In genomic region chr16:2429037-2429770, GRCh38 we compare ENCODE assay signal across 8 cellular contexts. TPM values are rescaled to one million over a fixed set of nuclear protein-coding genes. Genes with fewer than 3 reads are reported as not detected.
A peak's percentile ranks its signal among the peaks of the same experiment; 100 is the strongest.
DNase-seq lines count a peak whose midpoint lies in the region; ATAC-seq and TF ChIP-seq lines count a peak whose summit lies in the region.

Gene CCNF (plus strand): TSS chr16:2429447. CDS start chr16:2429482, 35 bp downstream.

- peak within 1 kb of the TSS; percentile 52; the same call in 1 of the 2 replicates for H2BK120ac ChIP-seq in IMR-90 (ENCODE audit: low read depth, low read length)

- POLR2A ChIA-PET in IMR-90 (lab: Charles Lee; ENCODE audit: unreplicated experiment), result interaction anchor here (0.7 kb wide), 1 partner anchor 30 kb away, joined by 3 read pairs; no protein-coding TSS in a partner anchor
- POLR2A ChIA-PET in OCI-LY7 (lab: Charles Lee), result interaction anchor here (0.7 kb wide), 1 partner anchor 39 kb away, joined by 3 read pairs; no protein-coding TSS in a partner anchor

- H4K91ac ChIP-seq in IMR-90 (ENCODE audit: insufficient read depth, low read depth, low read length), result peak within 1 kb of the TSS; percentile 89

- H4K8ac ChIP-seq in IMR-90 (ENCODE audit: low read depth in 2 of 2, low read length in 2 of 2), result peak within 1 kb of the TSS; percentile 79 to 93

- no TSS peak for BruUV-seq in IMR-90 (replicated peaks; lab: Mats Ljungman, UMichigan)
- no TSS peak for BruUV-seq in OCI-LY7 (replicated peaks; lab: Mats Ljungman, UMichigan)

- peak within 1 kb of the TSS; percentile 69 for H2BK5ac ChIP-seq in IMR-90 (ENCODE audit: low read depth, low read length, poor library complexity, severe bottlenecking)

- WGBS in IMR-90 (ENCODE audit: extremely low coverage in 2 of 2, insufficient read length in 1 of 2), 2 experiments, result 1% methylated on average over 54 of the region's 102 CpGs; no CpG with 5 or more reads in 1 of the 2 experiments

- H3K36me3 ChIP-seq in IMR-90 (ENCODE audit: control insufficient read depth, insufficient read depth, low read length) (peaks cover 6% of the 10 kb centered on the region), OCI-LY7 (ENCODE audit: insufficient read depth, low read length) (peaks cover 37% of the 10 kb centered on the region)

- H3K9me2 ChIP-seq in OCI-LY7 (ENCODE audit: insufficient read depth, low read length), result no peaks in the 10 kb centered on the region

- H3K4me1 ChIP-seq in IMR-90 (ENCODE audit: control insufficient read depth, insufficient read depth, low read length) (peaks cover 4% of the 10 kb centered on the region), OCI-LY7 (ENCODE audit: insufficient read depth, low read length, poor library complexity, severe bottlenecking) (peaks cover 26% of the 10 kb centered on the region)

- peak within 1 kb of the TSS; percentile 60 for H3K27ac ChIP-seq in IMR-90 (ENCODE audit: insufficient read depth, low read length)
- peak within 1 kb of the TSS; percentile 60 for H3K27ac ChIP-seq in OCI-LY7 (ENCODE audit: low read depth, low read length, poor library complexity, severe bottlenecking)

- peak within 1 kb of the TSS; percentile 76 for H3K56ac ChIP-seq in IMR-90 (ENCODE audit: extremely low read depth, insufficient read depth, low read length)

- peak within 1 kb of the TSS; percentile 97 for H3K14ac ChIP-seq in IMR-90 (replicated peaks; ENCODE audit: low read depth, low read length)

- H3K4ac ChIP-seq in IMR-90 (ENCODE audit: low read depth, low read length), result peak within 1 kb of the TSS; percentile 86

- peak within 1 kb of the TSS; percentile 54; the same call in 1 of the 3 replicates for H2BK15ac ChIP-seq in IMR-90 (ENCODE audit: low read depth, low read length)

- no peak within 1 kb of the TSS for H4K5ac ChIP-seq in IMR-90 (ENCODE audit: low read depth, low read length)

- CTCF ChIA-PET in IMR-90 (lab: Yijun Ruan, JAX) (no interaction called here), OCI-LY7 (lab: Charles Lee; ENCODE audit: unreplicated experiment) (interaction anchor here (1.8 kb wide), 1 partner anchor 11 kb away, joined by 7 read pairs; no protein-coding TSS in a partner anchor)

- peak within 1 kb of the TSS; percentile 97 for H2AK9ac ChIP-seq in IMR-90 (replicated peaks; ENCODE audit: low read depth, low read length, poor library complexity)

- TF ChIP-seq CTCF in IMR-90 (conservative IDR thresholded peaks at IDR 0.05; ENCODE audit: low read depth, low read length) (no peak), OCI-LY7 (conservative IDR thresholded peaks at IDR 0.05; ENCODE audit: low read length) (0 out of 2 replicates have a peak, but pooled peaks have one; percentile 5), epithelial cell of proximal tubule (conservative IDR thresholded peaks at IDR 0.05; ENCODE audit: low read depth, low read length) (no peak)

- H3K18ac ChIP-seq in IMR-90 (ENCODE audit: low read depth, low read length), result no peak within 1 kb of the TSS

- ATAC-seq in GM21528 (IDR thresholded peaks at IDR 0.05; ENCODE audit: low FRiP score, unreplicated experiment), result peak; percentile 85
- ATAC-seq in IMR-90 (ENCODE audit: low read depth), result peak; percentile 99

- dilution Hi-C loops in IMR-90 (cut with HindIII; ENCODE audit: low sequenced_read_pairs, unreplicated experiment), result no loop called here

- H4K20me1 ChIP-seq in IMR-90 (ENCODE audit: insufficient read depth, low read length), result 0 out of 2 replicates have a peak, but pooled peaks cover 3% of the 10 kb centered on the region
- peaks cover 17% of the 10 kb centered on the region for H4K20me1 ChIP-seq in OCI-LY7 (ENCODE audit: insufficient read depth, low read length)

- DNase-seq in DMS114 treated with DMSO at 0.1 percent for 48 hours (lab: John Stamatoyannopoulos, UW; ENCODE audit: unreplicated experiment) (peak; percentile 80), IMR-90 (peak; percentile 92), OCI-LY7 (ENCODE audit: low spot score) (peak; percentile 97), activated T-cell treated with anti-CD3 and anti-CD28 coated beads for 48 hours (ENCODE audit: low read depth) (peak; percentile 99), epithelial cell of proximal tubule (ENCODE audit: low read depth) (no peak), mucosa of gallbladder (ENCODE audit: low spot score) (peak; percentile 97)
- peak; percentile 97 for DNase-seq in stimulated activated CD8-positive, alpha-beta memory T cell treated with anti-CD3 and anti-CD28 coated beads, Interleukin-4, amount 100 ng/mL, for 24 hours (ENCODE audit: low read depth)

- peak within 1 kb of the TSS; percentile 86 for H3K4me2 ChIP-seq in IMR-90 (ENCODE audit: low read depth, low read length)
- peak within 1 kb of the TSS; percentile 89 for H3K4me2 ChIP-seq in OCI-LY7 (ENCODE audit: low read length)

- no peak within 1 kb of the TSS for H2BK20ac ChIP-seq in IMR-90 (ENCODE audit: low read depth, low read length)

- TF ChIP-seq RAD21 in IMR-90 (IDR thresholded peaks at IDR 0.05; ENCODE audit: low read length), result no peak

- in situ Hi-C loops in IMR-90 (cut with MboI; ENCODE audit: low sequenced_read_pairs), result loop anchor here (10.0 kb wide), 1 partner anchor 154 kb away; no protein-coding TSS in a partner anchor

- H3K23ac ChIP-seq in IMR-90 (ENCODE audit: low read depth, low read length), result peak within 1 kb of the TSS; percentile 87

- peaks cover 12% of the 10 kb centered on the region; the same call in 1 of the 2 replicates for H3K9me1 ChIP-seq in IMR-90 (ENCODE audit: insufficient read depth, low read length)

- intact Hi-C loops in IMR-90 (cut with micrococcal nuclease), result loop anchor here (1.0 to 2.0 kb wide), 2 partner anchors 89 to 160 kb away; partner anchors contain the start of genes ABCA3 and RNPS1
- intact Hi-C loops in OCI-LY7 (cut with micrococcal nuclease; ENCODE audit: unreplicated experiment), result loop anchor here (10.0 kb wide), 1 partner anchor 274 kb away; the partner anchor contains the start of gene TRAF7

- H3K27me3 ChIP-seq in IMR-90 (ENCODE audit: control insufficient read depth, insufficient read depth, low read length), result no peaks in the 10 kb centered on the region

- 0 out of 2 replicates have a peak, but pooled peaks have one; percentile 43 for TF ChIP-seq POLR2A in IMR-90 (IDR thresholded peaks at IDR 0.05; ENCODE audit: low read depth, low read length)

- H2AFZ ChIP-seq in IMR-90 (replicated peaks; ENCODE audit: low read length, poor library complexity) (peak within 1 kb of the TSS; percentile 100), OCI-LY7 (ENCODE audit: low read length) (peak within 1 kb of the TSS; percentile 40; the same call in 1 of the 2 replicates)

- H3K4me3 ChIP-seq in IMR-90 (ENCODE audit: insufficient read depth, low read depth, low read length), result peak within 1 kb of the TSS; percentile 89
- H3K4me3 ChIP-seq in OCI-LY7 (ENCODE audit: low read depth, low read length, poor library complexity, severe bottlenecking), result peak within 1 kb of the TSS; percentile 87
- peak within 1 kb of the TSS; percentile 82 for H3K4me3 ChIP-seq in epithelial cell of proximal tubule (ENCODE audit: low read depth, low read length)

- peaks cover 37 to 52% of the 10 kb centered on the region in 2 experiments for H3K79me1 ChIP-seq in IMR-90 (ENCODE audit: low read depth in 1 of 2, low read length in 2 of 2)

- peak within 1 kb of the TSS; percentile 61 for H2AK5ac ChIP-seq in IMR-90 (ENCODE audit: low read depth, low read length)

- peak within 1 kb of the TSS; percentile 73 for H3K9ac ChIP-seq in IMR-90 (ENCODE audit: low read depth, low read length)

- peaks cover 36% of the 10 kb centered on the region for H3K79me2 ChIP-seq in OCI-LY7 (ENCODE audit: insufficient read depth, low read depth, low read length)

- H3K9me3 ChIP-seq in IMR-90 (ENCODE audit: control insufficient read depth, insufficient read depth, low read length) (no peaks in the 10 kb centered on the region), OCI-LY7 (ENCODE audit: low read length) (no peaks in the 10 kb centered on the region)

TF ChIP-seq in IMR-90, 13 proteins besides CTCF, POLR2A, EP300 and RAD21:
- TF ChIP-seq MAZ (IDR thresholded peaks at IDR 0.05; ENCODE audit: borderline replicate concordance, low read depth, low read length) (peak; percentile 78; the same call in 1 of the 2 replicates), MXI1 (IDR thresholded peaks at IDR 0.05; ENCODE audit: borderline replicate concordance, low read depth, low read length) (0 out of 2 replicates have a peak, but pooled peaks have one; percentile 56), FOS (IDR thresholded peaks at IDR 0.05; ENCODE audit: low read depth, low read length) (no peak)

RNA-seq across cellular contexts. Expression of gene CCNF, which starts in this region (rescaled TPM):
- 19.2 and 20.1 TPM in 2 replicates for total RNA-seq in IMR-90 (2012; rRNA removed)
- polyA plus RNA-seq in IMR-90 (2012; rRNA removed), result 7.8 and 8.2 TPM in 2 replicates
- 5.4 and 6.1 TPM in 2 replicates for polyA plus RNA-seq in IMR-90 (2012; cell fraction: cytosol; rRNA removed)
- polyA plus RNA-seq in IMR-90 (2012; cell fraction: nucleus; rRNA removed; ENCODE audit: low replicate concordance), result 7.7 and 18.3 TPM in 2 replicates
- 71.5 and 82.1 TPM in 2 replicates for total RNA-seq in OCI-LY7 (2014; rRNA removed; shearing (Covaris generic))
- total RNA-seq in OCI-LY7 (2022), result 83.3 and 93.0 TPM in 2 replicates
- 47.5 and 53.4 TPM in 2 replicates for total RNA-seq in epithelial cell of proximal tubule
- total RNA-seq in mucosa of gallbladder, result 3.7 TPM
